In genomic region chr17:56914641-56915263, GRCh38 we compare ENCODE assay signal across 8 cellular contexts. TPM values are rescaled to one million over a fixed set of nuclear protein-coding genes. Genes with fewer than 3 reads are reported as not detected.
DNase-seq lines count a peak whose midpoint lies in the region; ATAC-seq and TF ChIP-seq lines count a peak whose summit lies in the region.

No MANE protein-coding gene starts in this region.

- peak overlapping the region; percentile 97 for H3K4me3 Mint-ChIP-seq in activated T-cell treated with anti-CD3 and anti-CD28 coated beads, Interleukin-2, amount 50 U/mL, for 4 hours
- peak overlapping the region; percentile 97 for H3K4me3 Mint-ChIP-seq in T-helper 17 cell

- intact Hi-C loops in psoas muscle (cut with DNase I) = no loop called here

- DNase-seq in activated T-cell treated with anti-CD3 and anti-CD28 coated beads, Interleukin-2, amount 50 U/mL, for 4 hours = no peak
- no peak for DNase-seq in activated T-cell treated with anti-CD3 and anti-CD28 coated beads, Interleukin-2, amount 50 U/mL, for 1 hour
- DNase-seq in T-helper 17 cell (no peak), fibroblast of pulmonary artery (ENCODE audit: low read depth) (peak; percentile 13), psoas muscle (no peak), pons (ENCODE audit: low spot score) (no peak), GM13977 (ENCODE audit: low spot score) (no peak)

- peak overlapping the region; percentile 99 for H3K27ac Mint-ChIP-seq in T-helper 17 cell

- H3K9me3 ChIP-seq in T-helper 17 cell (ENCODE audit: control insufficient read depth, low read length, poor library complexity, severe bottlenecking) (no peaks in the 10 kb centered on the region), psoas muscle (no peaks in the 10 kb centered on the region)

- ATAC-seq in activated T-cell treated with anti-CD3 and anti-CD28 coated beads, Interleukin-2, amount 50 U/mL, for 4 hours = no peak
- ATAC-seq in T-helper 17 cell (no peak), psoas muscle (no peak), HG03460 (IDR thresholded peaks at IDR 0.05; ENCODE audit: unreplicated experiment) (no peak)

- H3K4me1 ChIP-seq in psoas muscle = peaks cover 32% of the 10 kb centered on the region

- H3K4me3 ChIP-seq in fibroblast of pulmonary artery (replicated peaks; ENCODE audit: low read depth, low read length) (peak overlapping the region; percentile 87), psoas muscle (peak overlapping the region; percentile 81)

- peaks cover 5% of the 10 kb centered on the region for H3K36me3 Mint-ChIP-seq in activated T-cell treated with anti-CD3 and anti-CD28 coated beads, Interleukin-2, amount 50 U/mL, for 4 hours (ENCODE audit: insufficient read depth)
- H3K36me3 Mint-ChIP-seq in T-helper 17 cell (ENCODE audit: low read depth) = peaks cover 8% of the 10 kb centered on the region

- TF ChIP-seq CTCF in fibroblast of pulmonary artery (IDR thresholded peaks at IDR 0.05; ENCODE audit: low read length, missing control alignments) = no peak
- TF ChIP-seq CTCF in psoas muscle (IDR thresholded peaks at IDR 0.05) = no peak
- TF ChIP-seq CTCF in GM13977 (IDR thresholded peaks at IDR 0.05; ENCODE audit: extremely low read depth, insufficient read depth, missing control alignments) = no peak

- no peaks in the 10 kb centered on the region for H3K27me3 Mint-ChIP-seq in activated T-cell treated with anti-CD3 and anti-CD28 coated beads, Interleukin-2, amount 50 U/mL, for 4 hours (ENCODE audit: low read depth)
- no peaks in the 10 kb centered on the region for H3K27me3 Mint-ChIP-seq in T-helper 17 cell

- peaks cover 61% of the 10 kb centered on the region for H3K4me1 Mint-ChIP-seq in activated T-cell treated with anti-CD3 and anti-CD28 coated beads, Interleukin-2, amount 50 U/mL, for 4 hours (ENCODE audit: low read depth)
- peaks cover 43% of the 10 kb centered on the region for H3K4me1 Mint-ChIP-seq in T-helper 17 cell

- in situ Hi-C loops in GM13977 (cut with MboI; ENCODE audit: low pct_unique_long_range_greater_than_20kb, low sequenced_read_pairs, unreplicated experiment) = no loop called here

- H3K9me3 Mint-ChIP-seq in activated T-cell treated with anti-CD3 and anti-CD28 coated beads, Interleukin-2, amount 50 U/mL, for 4 hours = peaks cover 14% of the 10 kb centered on the region

- H3K36me3 ChIP-seq in psoas muscle (ENCODE audit: insufficient read depth in 1 of 2, low read depth in 1 of 2) = no peaks in the 10 kb centered on the region

- 14 to 24% (median 18%) methylated on average over 9 of the region's 9 CpGs for WGBS in psoas muscle, 3 donors

- H3K27ac ChIP-seq in psoas muscle = peak overlapping the region; percentile 88

- no peaks in the 10 kb centered on the region for H3K27me3 ChIP-seq in psoas muscle (ENCODE audit: insufficient read depth in 3 of 3, low read length in 2 of 3)

RNA-seq across cellular contexts. Expression of gene TRIM25, which starts 0.9 kb away (rescaled TPM):
- total RNA-seq in activated T-cell treated with anti-CD3 and anti-CD28 coated beads, Interleukin-2, amount 50 U/mL, for 4 hours = 10 to 100 TPM; 52.4 to 66.7 (median 61.2) TPM
- total RNA-seq in T-helper 17 cell (10 to 100 TPM; 40.2 to 46.3 TPM), psoas muscle (10 to 100 TPM; 12.4 to 20.0 (median 17.1) TPM)
- polyA plus RNA-seq in psoas muscle = 1 to 10 TPM; 5.1 to 9.9 (median 9.2) TPM

RNA-seq across cellular contexts. Expression of gene COIL, which starts 46.1 kb away (rescaled TPM):
- 10 to 100 TPM; 22.9 to 23.8 (median 23.0) TPM for total RNA-seq in activated T-cell treated with anti-CD3 and anti-CD28 coated beads, Interleukin-2, amount 50 U/mL, for 4 hours
- total RNA-seq in T-helper 17 cell (10 to 100 TPM; 14.0 to 19.6 TPM), psoas muscle (10 to 100 TPM in 2 of 4 donors, 1 to 10 TPM in 2; 7.1 to 12.3 (median 9.7) TPM)
- 10 to 100 TPM in 1 of 3 donors, 1 to 10 TPM in 2; 6.6 to 11.7 (median 8.4) TPM for polyA plus RNA-seq in psoas muscle
